ENCODE assay signal across 28 cellular contexts in genomic region chr18:72100465-72100864, GRCh38.
"Had no signal": no experiment of that assay in that cellular context is flagged by ENCODE, and none has a peak within 500 bp of the region (broad histone marks: within the 10 kb centered on the region; RNA-seq: fewer than 3 reads in every experiment).

No MANE protein-coding gene starts in this region.

- H3K4me3 Mint-ChIP-seq: mesothelial cell of epicardium, naive B cell had no signal

- ATAC-seq: esophagus mucosa, gastrocnemius medialis, heart right ventricle, left cardiac atrium, left lung, left ventricle myocardium superior, lower lobe of right lung, mucosa of descending colon had no signal

- H3K36me3 ChIP-seq: esophagus squamous epithelium, gastrocnemius medialis, heart right ventricle, left lung, lower lobe of right lung had no signal

- H3K27ac ChIP-seq: coronary artery, dorsolateral prefrontal cortex, epithelial cell of prostate, esophagus squamous epithelium, gastrocnemius medialis, heart right ventricle, left lung, lower lobe of right lung had no signal

- H3K27me3 Mint-ChIP-seq: naive B cell had no signal

- DNase-seq: dermis blood vessel endothelial cell; dorsolateral prefrontal cortex; effector CD4-positive, alpha-beta T cell; effector memory CD4-positive, alpha-beta T cell; erythroblast; esophagus squamous epithelium; foreskin fibroblast; foreskin melanocyte; gastrocnemius medialis; glutamatergic neuron; head of caudate nucleus; heart right ventricle; hippocampal formation; left cardiac atrium; left lung; left ventricle myocardium superior; lower lobe of right lung; mesenchymal stem cell; mucosa of descending colon; naive B cell had no signal

- H3K9me3 ChIP-seq: esophagus squamous epithelium, gastrocnemius medialis, left lung, lower lobe of right lung, mucosa of descending colon had no signal

- H3K4me1 Mint-ChIP-seq: mesothelial cell of epicardium, naive B cell had no signal

- H3K27ac Mint-ChIP-seq: mesothelial cell of epicardium, naive B cell had no signal

- H3K27me3 ChIP-seq: esophagus squamous epithelium, gastrocnemius medialis, heart right ventricle, left lung had no signal

- H3K36me3 Mint-ChIP-seq: mesothelial cell of epicardium, naive B cell had no signal

- H3K4me3 ChIP-seq: coronary artery, dorsolateral prefrontal cortex, esophagus squamous epithelium, gastrocnemius medialis, heart right ventricle, left lung, lower lobe of right lung, mucosa of descending colon had no signal

- FAIRE-seq: colon, endometrium, islet of Langerhans, keratinocyte had no signal

- H3K4me1 ChIP-seq: esophagus squamous epithelium, gastrocnemius medialis, heart right ventricle, left lung, lower lobe of right lung had no signal
